2 cellular contexts compared by ENCODE assay signal in the genomic region with DNA sequence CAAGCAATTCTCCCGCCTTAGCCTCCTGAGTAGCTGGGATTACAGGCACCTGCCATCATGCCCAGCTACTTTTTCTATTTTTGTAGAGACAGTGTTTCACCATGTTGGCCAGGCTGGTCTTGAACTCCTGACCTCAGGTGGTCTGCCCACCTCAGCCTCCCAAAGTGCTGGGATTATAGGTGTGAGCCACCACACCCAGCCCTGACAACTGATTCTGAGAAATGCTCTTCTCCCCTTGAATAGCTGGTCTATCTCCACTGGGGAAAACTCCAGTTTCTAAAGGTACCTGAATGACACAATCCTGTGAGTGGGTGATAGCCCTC. TPM values are rescaled to one million over a fixed set of nuclear protein-coding genes. Genes with fewer than 3 reads are reported as not detected.
"Had no signal": no experiment of that assay in that cellular context is flagged by ENCODE, and none has a peak within 500 bp of the region (broad histone marks: within the 10 kb centered on the region; RNA-seq: fewer than 3 reads in every experiment).

No MANE protein-coding gene starts in this region.

RNA-seq across cellular contexts. Expression of a gene that starts 29.6 kb away (rescaled TPM):
- total RNA-seq: endothelial cell of umbilical vein, glomerular endothelial cell had no signal
